ENCODE assay signal across 20 cellular contexts in genomic region chr6:31008165-31008564, GRCh38. TPM values are rescaled to one million over a fixed set of nuclear protein-coding genes. Genes with fewer than 3 reads are reported as not detected.
A peak's percentile ranks its signal among the peaks of the same experiment; 100 is the strongest.
DNase-seq lines count a peak whose midpoint lies in the region; ATAC-seq and TF ChIP-seq lines count a peak whose summit lies in the region.
"Had no signal": no experiment of that assay in that cellular context is flagged by ENCODE, and none has a peak within 500 bp of the region (broad histone marks: within the 10 kb centered on the region; RNA-seq: fewer than 3 reads in every experiment).

No MANE protein-coding gene starts in this region.

- peak overlapping the region; percentile 27; the same call in 1 of the 2 replicates for H2BK20ac ChIP-seq in IMR-90 (ENCODE audit: low read depth, low read length)

- no CpG with 5 or more reads among the region's 4 CpGs for WGBS in IMR-90 (ENCODE audit: extremely low coverage in 2 of 2, insufficient read length in 1 of 2), 2 experiments
- 57 to 68% (median 67%) methylated on average over 4 of the region's 4 CpGs for WGBS in ovary, 3 donors

- TF ChIP-seq EP300 in ovary (IDR thresholded peaks at IDR 0.05): no peak

- ATAC-seq in IMR-90 (ENCODE audit: low read depth): no peak
- ATAC-seq in GM21529 (IDR thresholded peaks at IDR 0.05; ENCODE audit: unreplicated experiment): no peak
- ATAC-seq: natural killer cell had no signal

- H3K18ac ChIP-seq in IMR-90 (ENCODE audit: low read depth, low read length): no peak overlapping the region; the same call in 1 of the 2 replicates

- intact Hi-C loops in IMR-90 (cut with micrococcal nuclease): no loop called here
- intact Hi-C loops in ovary (cut with DNase I): no loop called here

- peak overlapping the region; percentile 55 for H3K27ac Mint-ChIP-seq in chondrocyte (ENCODE audit: unreplicated experiment)
- H3K27ac Mint-ChIP-seq in type B pancreatic cell: peak overlapping the region; percentile 97
- H3K27ac Mint-ChIP-seq: natural killer cell had no signal

- no peaks in the 10 kb centered on the region for H3K36me3 ChIP-seq in IMR-90 (ENCODE audit: control insufficient read depth, insufficient read depth, low read length)
- H3K36me3 ChIP-seq in ovary: no peaks in the 10 kb centered on the region
- H3K36me3 ChIP-seq: BLaER1 treated with 17β-estradiol and CSF1 and Interleukin-3, amounts not matched to agents 10 nM and 100 nM; left ventricle myocardium inferior had no signal

- H4K91ac ChIP-seq in IMR-90 (ENCODE audit: insufficient read depth, low read depth, low read length): no peak overlapping the region

- H2AFZ ChIP-seq in IMR-90 (replicated peaks; ENCODE audit: low read length, poor library complexity): peak overlapping the region; percentile 52

- TF ChIP-seq CTCF in IMR-90 (conservative IDR thresholded peaks at IDR 0.05; ENCODE audit: low read depth, low read length): no peak
- no peak for TF ChIP-seq CTCF in chondrocyte (IDR thresholded peaks at IDR 0.05)
- no peak for TF ChIP-seq CTCF in type B pancreatic cell (conservative IDR thresholded peaks at IDR 0.05)
- no peak for TF ChIP-seq CTCF in ovary (IDR thresholded peaks at IDR 0.05)

- H3K4me1 Mint-ChIP-seq in chondrocyte (ENCODE audit: low read depth) (peaks cover 13% of the 10 kb centered on the region), type B pancreatic cell (ENCODE audit: unreplicated experiment) (peaks cover 16% of the 10 kb centered on the region)
- H3K4me1 Mint-ChIP-seq: natural killer cell had no signal

- CTCF ChIA-PET in IMR-90 (lab: Yijun Ruan, JAX): interaction anchor here (0.6 to 1.3 kb wide), 2 partner anchors 43 to 62 kb away, joined by 3 to 4 read pairs; no protein-coding TSS in a partner anchor

- H3K27me3 Mint-ChIP-seq in chondrocyte (ENCODE audit: low read depth) (no peaks in the 10 kb centered on the region), type B pancreatic cell (peaks cover 6% of the 10 kb centered on the region)

- no peak for TF ChIP-seq RAD21 in IMR-90 (IDR thresholded peaks at IDR 0.05; ENCODE audit: low read length)

- peak overlapping the region; percentile 3; the same call in 1 of the 2 replicates for H2BK120ac ChIP-seq in IMR-90 (ENCODE audit: low read depth, low read length)

- peak overlapping the region; percentile 44 for H2AK9ac ChIP-seq in IMR-90 (replicated peaks; ENCODE audit: low read depth, low read length, poor library complexity)

- BruUV-seq in IMR-90 (replicated peaks; lab: Mats Ljungman, UMichigan): no TSS peak

- H3K4me3 ChIP-seq in IMR-90 (ENCODE audit: insufficient read depth, low read depth, low read length): no peak overlapping the region
- H3K4me3 ChIP-seq in ovary: no peak overlapping the region
- H3K4me3 ChIP-seq: BLaER1 treated with 17β-estradiol and CSF1 and Interleukin-3, amounts not matched to agents 10 nM and 100 nM; left ventricle myocardium inferior had no signal

- H3K9ac ChIP-seq in IMR-90 (ENCODE audit: low read depth, low read length): no peak overlapping the region
- H3K9ac ChIP-seq: BLaER1 treated with 17β-estradiol and CSF1 and Interleukin-3, amounts not matched to agents 10 nM and 100 nM had no signal

- 0 out of 3 replicates have a peak overlapping the region, but pooled peaks have one; percentile 5 for H2BK15ac ChIP-seq in IMR-90 (ENCODE audit: low read depth, low read length)

- H4K20me1 ChIP-seq in IMR-90 (ENCODE audit: insufficient read depth, low read length): no peaks in the 10 kb centered on the region
- H4K20me1 ChIP-seq: BLaER1 treated with 17β-estradiol and CSF1 and Interleukin-3, amounts not matched to agents 10 nM and 100 nM had no signal

- 0 out of 2 replicates have a peak overlapping the region, but pooled peaks have one; percentile 4 for H3K4ac ChIP-seq in IMR-90 (ENCODE audit: low read depth, low read length)

- TF ChIP-seq POLR2A in IMR-90 (IDR thresholded peaks at IDR 0.05; ENCODE audit: low read depth, low read length) (no peak), ovary (IDR thresholded peaks at IDR 0.05) (no peak)

- no peak overlapping the region for H3K56ac ChIP-seq in IMR-90 (ENCODE audit: extremely low read depth, insufficient read depth, low read length)

- H4K5ac ChIP-seq in IMR-90 (ENCODE audit: low read depth, low read length): no peak overlapping the region

- H3K9me3 ChIP-seq in IMR-90 (ENCODE audit: control insufficient read depth, insufficient read depth, low read length): no peaks in the 10 kb centered on the region
- no peaks in the 10 kb centered on the region for H3K9me3 ChIP-seq in ovary
- H3K9me3 ChIP-seq: BLaER1 treated with 17β-estradiol and CSF1 and Interleukin-3, amounts not matched to agents 10 nM and 100 nM; left ventricle myocardium inferior had no signal

- H3K14ac ChIP-seq in IMR-90 (replicated peaks; ENCODE audit: low read depth, low read length): 0 out of 2 replicates have a peak overlapping the region, but pooled peaks have one; percentile 28

- H3K27ac ChIP-seq in IMR-90 (ENCODE audit: insufficient read depth, low read length) (no peak overlapping the region), ovary (no peak overlapping the region)
- H3K27ac ChIP-seq: BLaER1 treated with 17β-estradiol and CSF1 and Interleukin-3, amounts not matched to agents 10 nM and 100 nM had no signal

- no peak overlapping the region for H3K23ac ChIP-seq in IMR-90 (ENCODE audit: low read depth, low read length)

- H3K4me1 ChIP-seq in IMR-90 (ENCODE audit: control insufficient read depth, insufficient read depth, low read length) (peaks cover 5% of the 10 kb centered on the region), ovary (ENCODE audit: insufficient read depth) (no peaks in the 10 kb centered on the region)

- no peaks in the 10 kb centered on the region for H3K36me3 Mint-ChIP-seq in chondrocyte (ENCODE audit: low read depth)
- H3K36me3 Mint-ChIP-seq in type B pancreatic cell: no peaks in the 10 kb centered on the region
- H3K36me3 Mint-ChIP-seq: natural killer cell had no signal

- H3K9me1 ChIP-seq in IMR-90 (ENCODE audit: insufficient read depth, low read length): peaks cover 3% of the 10 kb centered on the region; the same call in 1 of the 2 replicates

- H3K9me3 Mint-ChIP-seq in chondrocyte (ENCODE audit: low read depth) (no peaks in the 10 kb centered on the region), type B pancreatic cell (no peaks in the 10 kb centered on the region)
- H3K9me3 Mint-ChIP-seq: natural killer cell had no signal

- H4K8ac ChIP-seq in IMR-90 (ENCODE audit: low read depth in 2 of 2, low read length in 2 of 2): no peak overlapping the region

- H3K27me3 ChIP-seq in IMR-90 (ENCODE audit: control insufficient read depth, insufficient read depth, low read length): no peaks in the 10 kb centered on the region; the same call in 1 of the 2 replicates
- no peaks in the 10 kb centered on the region for H3K27me3 ChIP-seq in ovary
- H3K27me3 ChIP-seq: BLaER1 treated with 17β-estradiol and CSF1 and Interleukin-3, amounts not matched to agents 10 nM and 100 nM had no signal

- H3K79me1 ChIP-seq in IMR-90 (ENCODE audit: low read depth in 1 of 2, low read length in 2 of 2): no peaks in the 10 kb centered on the region

- H2AK5ac ChIP-seq in IMR-90 (ENCODE audit: low read depth, low read length): no peak overlapping the region

- H3K4me2 ChIP-seq in IMR-90 (ENCODE audit: low read depth, low read length): peak overlapping the region; percentile 63
- H3K4me2 ChIP-seq: BLaER1 treated with 17β-estradiol and CSF1 and Interleukin-3, amounts not matched to agents 10 nM and 100 nM had no signal

- POLR2A ChIA-PET in IMR-90 (lab: Charles Lee; ENCODE audit: unreplicated experiment): no interaction called here

- H3K4me3 Mint-ChIP-seq in chondrocyte (ENCODE audit: unreplicated experiment): no peak overlapping the region
- no peak overlapping the region for H3K4me3 Mint-ChIP-seq in type B pancreatic cell
- H3K4me3 Mint-ChIP-seq: natural killer cell had no signal

- H2BK5ac ChIP-seq in IMR-90 (ENCODE audit: low read depth, low read length, poor library complexity, severe bottlenecking): no peak overlapping the region

- dilution Hi-C loops in IMR-90 (cut with HindIII; ENCODE audit: low sequenced_read_pairs, unreplicated experiment): no loop called here

- DNase-seq in IMR-90 (no peak), chondrocyte (ENCODE audit: low spot score) (no peak), medulla oblongata (ENCODE audit: extremely low spot score) (peak; percentile 44), type B pancreatic cell (ENCODE audit: extremely low spot score, unreplicated experiment) (no peak), NCI-H2029 (lab: John Stamatoyannopoulos, UW) (no peak), ovary (no peak)
- DNase-seq: activated CD4-positive, CD25-positive, alpha-beta regulatory T cell treated with anti-CD3 and anti-CD28 coated beads, Interleukin-2, amount 50 U/mL, for 72 hours; activated gamma-delta T cell; DMS79; GOT3; left ventricle myocardium inferior; MV-4-11; natural killer cell; NCI-H2107; NCI-H748 treated with DMSO at 0.1 percent for 48 hours had no signal

- in situ Hi-C loops in IMR-90 (cut with MboI; ENCODE audit: low sequenced_read_pairs): no loop called here

TF ChIP-seq in IMR-90, 13 proteins besides CTCF, POLR2A, EP300 and RAD21:
- TF ChIP-seq FOS (IDR thresholded peaks at IDR 0.05; ENCODE audit: low read depth, low read length) (no peak), CHD1 (IDR thresholded peaks at IDR 0.05; ENCODE audit: low read depth, low read length) (no peak)

RNA-seq across cellular contexts. Expression of gene MUC22, which starts 2.1 kb away (rescaled TPM):
- total RNA-seq in IMR-90 (2012; rRNA removed) (not detected in 2 replicates), chondrocyte (not detected in 3 replicates), type B pancreatic cell (ENCODE audit: low replicate concordance) (1.6 and 4.9 TPM in 2 replicates), ovary (not detected)
- polyA plus RNA-seq in IMR-90 (2012; rRNA removed) (0.02 TPM in 1 of 2 replicates, not detected in the other), ovary (not detected)
- polyA plus RNA-seq in IMR-90 (2012; cell fraction: cytosol; rRNA removed): under 0.01 and 0.04 TPM in 2 replicates
- polyA plus RNA-seq in IMR-90 (2012; cell fraction: nucleus; rRNA removed; ENCODE audit: low replicate concordance): not detected in 2 replicates
- total RNA-seq: dermis microvascular lymphatic vessel endothelial cell; natural killer cell; pulmonary artery endothelial cell; T-helper 2 cell treated with Interferon-gamma antibody and Interleukin-4, amounts not matched to agents 100 ng/mL and 5 ng/mL, for 36 hours had no signal

RNA-seq across cellular contexts. Expression of gene MUC21, which starts 24.6 kb away (rescaled TPM):
- total RNA-seq in IMR-90 (2012; rRNA removed) (not detected in 2 replicates), chondrocyte (not detected in 3 replicates), type B pancreatic cell (ENCODE audit: low replicate concordance) (0.43 and 0.65 TPM in 2 replicates), ovary (not detected)
- polyA plus RNA-seq in IMR-90 (2012; rRNA removed) (not detected in 2 replicates), ovary (not detected)
- not detected in 2 replicates for polyA plus RNA-seq in IMR-90 (2012; cell fraction: cytosol; rRNA removed)
- polyA plus RNA-seq in IMR-90 (2012; cell fraction: nucleus; rRNA removed; ENCODE audit: low replicate concordance): not detected in 2 replicates
- total RNA-seq: dermis microvascular lymphatic vessel endothelial cell; left ventricle myocardium inferior; natural killer cell; pulmonary artery endothelial cell; T-helper 2 cell treated with Interferon-gamma antibody and Interleukin-4, amounts not matched to agents 100 ng/mL and 5 ng/mL, for 36 hours had no signal
